Comparison of ENCODE assay signal across 14 cellular contexts in genomic region chr2:201419986-201420385, GRCh38. TPM values are rescaled to one million over a fixed set of nuclear protein-coding genes. Genes with fewer than 3 reads are reported as not detected.
A peak's percentile ranks its signal among the peaks of the same experiment; 100 is the strongest.
DNase-seq lines count a peak whose midpoint lies in the region; ATAC-seq and TF ChIP-seq lines count a peak whose summit lies in the region.
"Had no signal": no experiment of that assay in that cellular context is flagged by ENCODE, and none has a peak within 500 bp of the region (broad histone marks: within the 10 kb centered on the region; RNA-seq: fewer than 3 reads in every experiment).

No MANE protein-coding gene starts in this region.

- CTCF ChIA-PET in MCF 10A (lab: Yijun Ruan, JAX) = interaction anchor here (1.2 kb wide), 1 partner anchor 20 kb away, joined by 3 read pairs; no protein-coding TSS in a partner anchor

- H3K4me3 Mint-ChIP-seq in MCF 10A (ENCODE audit: unreplicated experiment) (no peak overlapping the region), progenitor cell of endocrine pancreas (ENCODE audit: low read depth) (no peak overlapping the region)

- TF ChIP-seq CTCF in RWPE2 (IDR thresholded peaks at IDR 0.05; ENCODE audit: poor library complexity, severe bottlenecking) (no peak), MCF 10A (IDR thresholded peaks at IDR 0.05; ENCODE audit: unreplicated experiment) (no peak), progenitor cell of endocrine pancreas (IDR thresholded peaks at IDR 0.05; ENCODE audit: unreplicated experiment) (no peak)

- ATAC-seq in activated CD4-positive, CD25-positive, alpha-beta regulatory T cell treated with anti-CD3 and anti-CD28 coated beads, Interleukin-2, amount 50 U/mL, for 24 hours = peak; percentile 8 to 35
- ATAC-seq in RWPE2 (ENCODE audit: low read depth) (no peak), GM21528 (IDR thresholded peaks at IDR 0.05; ENCODE audit: low FRiP score, unreplicated experiment) (no peak)
- ATAC-seq: HCT116 had no signal

- H3K4me3 ChIP-seq in RWPE2 (ENCODE audit: severe bottlenecking) = no peak overlapping the region
- H3K4me3 ChIP-seq: cardiac muscle cell, skin epidermis, stomach had no signal

- POLR2A ChIA-PET in MCF 10A (lab: Yijun Ruan, JAX) = interaction anchor here (1.0 to 1.6 kb wide), 2 partner anchors 10 to 14 kb away, joined by 3 read pairs; no protein-coding TSS in a partner anchor

- DNase-seq in activated CD4-positive, CD25-positive, alpha-beta regulatory T cell (lab: John Stamatoyannopoulos, UW) = no peak
- no peak for DNase-seq in RWPE2 (ENCODE audit: low spot score)
- DNase-seq in MCF 10A (ENCODE audit: unreplicated experiment) = no peak
- DNase-seq in progenitor cell of endocrine pancreas (ENCODE audit: low spot score, unreplicated experiment) = no peak
- DNase-seq in NCI-H2029 treated with DMSO at 0.1 percent for 48 hours (lab: John Stamatoyannopoulos, UW) = no peak
- DNase-seq in T-helper 1 cell = no peak
- DNase-seq: occipital lobe, stomach had no signal

- intact Hi-C loops in MCF 10A (cut with micrococcal nuclease) = no loop called here

- H3K27me3 Mint-ChIP-seq in MCF 10A (ENCODE audit: insufficient read depth, unreplicated experiment) (no peaks in the 10 kb centered on the region), progenitor cell of endocrine pancreas (no peaks in the 10 kb centered on the region)

- BruUV-seq in MCF 10A (replicated peaks; lab: Mats Ljungman, UMichigan) = no TSS peak

- H3K36me3 Mint-ChIP-seq in MCF 10A (ENCODE audit: insufficient read depth, unreplicated experiment) = peaks cover 14% of the 10 kb centered on the region
- H3K36me3 Mint-ChIP-seq in progenitor cell of endocrine pancreas (ENCODE audit: insufficient read depth) = peaks cover 7% of the 10 kb centered on the region

- peak overlapping the region; percentile 33 for H3K27ac ChIP-seq in RWPE2 (ENCODE audit: poor library complexity, severe bottlenecking)
- H3K27ac ChIP-seq: 22Rv1, stomach had no signal

- H3K9me3 Mint-ChIP-seq in MCF 10A (ENCODE audit: unreplicated experiment) (no peaks in the 10 kb centered on the region), progenitor cell of endocrine pancreas (ENCODE audit: low read depth) (no peaks in the 10 kb centered on the region)

- H3K36me3 ChIP-seq in RWPE2 (ENCODE audit: low read depth) = peaks cover 18% of the 10 kb centered on the region
- H3K36me3 ChIP-seq: cardiac muscle cell had no signal

- H3K27me3 ChIP-seq in RWPE2 (ENCODE audit: insufficient read depth, poor library complexity, severe bottlenecking) = no peaks in the 10 kb centered on the region
- H3K27me3 ChIP-seq: cardiac muscle cell, stomach had no signal

- H3K4me1 ChIP-seq in RWPE2 (ENCODE audit: insufficient read depth, poor library complexity, severe bottlenecking) = peaks cover 16% of the 10 kb centered on the region

- H3K27ac Mint-ChIP-seq in MCF 10A (ENCODE audit: low read depth, unreplicated experiment) (peak overlapping the region; percentile 69), progenitor cell of endocrine pancreas (peak overlapping the region; percentile 2)

- peaks cover 30% of the 10 kb centered on the region for H3K4me1 Mint-ChIP-seq in MCF 10A (ENCODE audit: insufficient read depth, unreplicated experiment)
- no peaks in the 10 kb centered on the region for H3K4me1 Mint-ChIP-seq in progenitor cell of endocrine pancreas (ENCODE audit: low read depth)

- no peaks in the 10 kb centered on the region for H3K9me3 ChIP-seq in RWPE2 (ENCODE audit: severe bottlenecking)
- H3K9me3 ChIP-seq: stomach had no signal

RNA-seq across cellular contexts. Expression of gene TRAK2, which starts 31.3 kb away (rescaled TPM):
- total RNA-seq in MCF 10A (2022) (11.5 and 19.9 TPM in 2 replicates), progenitor cell of endocrine pancreas (17.9 and 18.2 TPM in 2 replicates)

RNA-seq across cellular contexts. Expression of gene STRADB, which starts 31.6 kb away (rescaled TPM):
- total RNA-seq in MCF 10A (2022) (22.9 and 29.8 TPM in 2 replicates), progenitor cell of endocrine pancreas (48.2 and 51.0 TPM in 2 replicates)

Comparison
In these comparisons a context has a peak if more than half of its experiments do, and no peak if none do; other contexts are left out.
1. ATAC-seq: peak in activated CD4-positive, CD25-positive, alpha-beta regulatory T cell treated with anti-CD3 and anti-CD28 coated beads, Interleukin-2, amount 50 U/mL, for 24 hours (2 of 2); none in RWPE2 (single experiment) and GM21528 (single experiment).